ENCODE assay signal across 28 cellular contexts in genomic region chr1:22597996-22598395, GRCh38. TPM values are rescaled to one million over a fixed set of nuclear protein-coding genes. Genes with fewer than 3 reads are reported as not detected.
"Had no signal": no experiment of that assay in that cellular context is flagged by ENCODE, and none has a peak within 500 bp of the region (broad histone marks: within the 10 kb centered on the region; RNA-seq: fewer than 3 reads in every experiment).

No MANE protein-coding gene starts in this region.

- H3K4me3 ChIP-seq: stomach, suprapubic skin, testis, thoracic aorta, thyroid gland, tibial artery, tibial nerve, transverse colon, upper lobe of left lung, upper lobe of right lung, uterus, vagina had no signal

- H3K9me3 ChIP-seq: stomach, suprapubic skin, testis, thoracic aorta, thyroid gland, tibial artery, tibial nerve, transverse colon, upper lobe of left lung, upper lobe of right lung, uterus, vagina had no signal

- ATAC-seq: stimulated activated effector memory CD8-positive, alpha-beta T cell treated with anti-CD3 and anti-CD28 coated beads, Interleukin-12 subunit alpha, Interleukin-12 subunit beta, amount 100 ng/mL, for 72 hours; stimulated activated memory B cell treated with anti-CD40 and anti-IgM and Interleukin-4, amounts not matched to agents 10 μg/mL and 1 μg/mL and 100 μg/mL, for 72 hours; stimulated activated naive B cell treated with anti-CD40 and anti-IgM and Interleukin-4, amounts not matched to agents 10 μg/mL and 1 μg/mL and 100 μg/mL, for 72 hours; stimulated activated naive CD8-positive, alpha-beta T cell treated with anti-CD3 and anti-CD28 coated beads, Interleukin-15, amount 100 ng/mL, for 72 hours; stimulated activated naive CD8-positive, alpha-beta T cell treated with anti-CD3 and anti-CD28 coated beads, Interleukin-15, Interleukin-2, amounts not matched to agents 100 U/mL and 50 U/mL, for 24 hours; upper lobe of right lung had no signal

- DNase-seq: stimulated activated CD4-positive, alpha-beta T cell treated with anti-CD3 and anti-CD28 coated beads, Interleukin-2, amount 100 ng/mL, for 24 hours; stimulated activated CD4-positive, alpha-beta T cell treated with anti-CD3 and anti-CD28 coated beads, Interleukin-2, amount 100 ng/mL, for 48 hours; stimulated activated CD4-positive, alpha-beta T cell treated with anti-CD3 and anti-CD28 coated beads, Interleukin-4, amount 100 ng/mL, for 24 hours; stimulated activated CD4-positive, alpha-beta T cell treated with anti-CD3 and anti-CD28 coated beads, Interleukin-4, amount 100 ng/mL, for 4 hours; stimulated activated CD8-positive, alpha-beta memory T cell treated with anti-CD3 and anti-CD28 coated beads, Interleukin-4, amount 100 ng/mL, for 48 hours; stimulated activated naive B cell treated with anti-CD40 and anti-IgM and Interleukin-4, amounts not matched to agents 10 μg/mL and 1 μg/mL and 100 μg/mL, for 72 hours; stimulated activated naive CD4-positive, alpha-beta T cell; stimulated activated naive CD4-positive, alpha-beta T cell treated with Interleukin-2 at 50 U/mL for 16 hours; stimulated activated naive CD8-positive, alpha-beta T cell treated with anti-CD3 and anti-CD28 coated beads, Interleukin-15, amount 100 ng/mL, for 72 hours; stimulated activated naive CD8-positive, alpha-beta T cell treated with anti-CD3 and anti-CD28 coated beads, Interleukin-15, Interleukin-2, amounts not matched to agents 100 U/mL and 50 U/mL, for 24 hours; stomach; substantia nigra; testis; thyroid gland; tibial artery; transverse colon; trophoblast cell; upper lobe of right lung; uterus had no signal

- H3K36me3 ChIP-seq: stomach, suprapubic skin, thoracic aorta, thyroid gland, tibial artery, tibial nerve, transverse colon, upper lobe of left lung, upper lobe of right lung, uterus, vagina had no signal

- H3K4me1 ChIP-seq: stomach, suprapubic skin, testis, tibial artery, tibial nerve, transverse colon, upper lobe of left lung, upper lobe of right lung, uterus, vagina had no signal

- H3K27ac ChIP-seq: stomach, suprapubic skin, testis, thoracic aorta, thyroid gland, tibial artery, tibial nerve, transverse colon, upper lobe of left lung, upper lobe of right lung, uterus, vagina had no signal

- H3K27me3 ChIP-seq: testis, thyroid gland, uterus, vagina had no signal

RNA-seq across cellular contexts. Expression of gene EPHA8, which starts 34.7 kb away (rescaled TPM):
- total RNA-seq: stomach, thoracic aorta, thyroid gland, tibial nerve, transverse colon, upper lobe of left lung, upper lobe of right lung, ureter, urinary bladder, vagina had no signal
- polyA plus RNA-seq: stomach, urinary bladder had no signal
